ENCODE assay signal across 11 cellular contexts in the genomic region with DNA sequence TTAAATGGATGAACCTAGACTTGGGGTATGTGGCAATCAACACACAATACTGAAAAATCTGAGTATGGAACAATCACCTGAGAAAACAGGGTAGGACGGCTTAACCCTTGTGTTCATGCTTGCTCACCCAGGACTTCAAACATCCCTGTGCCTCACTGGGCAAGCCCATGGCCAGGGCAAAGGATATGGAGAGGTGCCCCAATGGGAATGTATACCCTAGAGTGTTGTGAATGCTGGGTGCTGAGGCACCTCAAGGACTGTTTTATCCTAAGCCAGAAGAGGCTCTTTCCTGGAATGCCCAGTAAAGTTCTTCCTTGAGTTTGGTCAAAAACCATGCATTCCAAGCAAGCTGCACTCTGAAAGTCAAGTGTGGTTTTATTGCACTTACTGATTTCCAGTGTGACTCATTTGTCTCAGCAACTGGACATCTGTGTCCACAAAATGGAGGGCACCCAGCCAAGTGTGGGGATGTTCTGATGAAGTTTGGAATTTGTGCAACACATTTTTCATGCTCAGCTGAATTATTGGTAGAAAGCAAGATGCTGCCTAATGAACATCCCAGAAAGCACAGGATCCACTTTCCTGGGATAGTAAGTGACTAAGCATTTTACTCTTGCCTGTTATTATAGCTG.
DNase-seq lines count a peak whose midpoint lies in the region; ATAC-seq and TF ChIP-seq lines count a peak whose summit lies in the region.
"Had no signal": no experiment of that assay in that cellular context is flagged by ENCODE, and none has a peak within 500 bp of the region (broad histone marks: within the 10 kb centered on the region; RNA-seq: fewer than 3 reads in every experiment).

No MANE protein-coding gene starts in this region.

- no peak for TF ChIP-seq POLR2A in Peyer's patch (IDR thresholded peaks at IDR 0.05)

- H3K27ac ChIP-seq in Peyer's patch, result no peak overlapping the region
- H3K27ac ChIP-seq in fibroblast of lung (ENCODE audit: insufficient read depth, low read length), result no peak overlapping the region

- TF ChIP-seq CTCF in Peyer's patch (IDR thresholded peaks at IDR 0.05), result no peak
- no peak for TF ChIP-seq CTCF in fibroblast of lung (conservative IDR thresholded peaks at IDR 0.05 in 1 of 2, IDR thresholded peaks at IDR 0.05 in 1 of 2; ENCODE audit: low read depth in 1 of 2, low read length in 2 of 2)

- ATAC-seq in HG03571 (IDR thresholded peaks at IDR 0.05; ENCODE audit: unreplicated experiment) (no peak), GM18502 (IDR thresholded peaks at IDR 0.05; ENCODE audit: poor library complexity, unreplicated experiment) (no peak), HG02852 (IDR thresholded peaks at IDR 0.05; ENCODE audit: unreplicated experiment) (no peak)
- ATAC-seq: esophagus mucosa had no signal

- H3K4me3 ChIP-seq in Peyer's patch (no peak overlapping the region), fibroblast of lung (replicated peaks in 1 of 4; ENCODE audit: control extremely low read depth in 1 of 4, insufficient read depth in 1 of 4, low read depth in 3 of 4, low read length in 4 of 4) (no peak overlapping the region)

- no peaks in the 10 kb centered on the region for H3K36me3 ChIP-seq in Peyer's patch
- no peaks in the 10 kb centered on the region for H3K36me3 ChIP-seq in fibroblast of lung (ENCODE audit: control insufficient read depth, insufficient read depth, low read length)

- no peak overlapping the region for H2AFZ ChIP-seq in fibroblast of lung (ENCODE audit: low read length)

- DNase-seq in COLO668 (lab: John Stamatoyannopoulos, UW; ENCODE audit: unreplicated experiment) (peak; percentile 26), Peyer's patch (peak in 2 of 3 donors; percentile 17 to 54), fibroblast of lung (ENCODE audit: low read depth in 2 of 2) (peak; percentile 95 to 100), posterior vena cava (ENCODE audit: low spot score) (peak; percentile 88), Ammon's horn (ENCODE audit: low spot score) (no peak)
- DNase-seq: DMS79, NCI-H2029 had no signal

- no peaks in the 10 kb centered on the region for H3K27me3 ChIP-seq in Peyer's patch
- no peaks in the 10 kb centered on the region for H3K27me3 ChIP-seq in fibroblast of lung (ENCODE audit: control insufficient read depth, insufficient read depth, low read length)

- no peaks in the 10 kb centered on the region for H3K9me3 ChIP-seq in Peyer's patch
- no peaks in the 10 kb centered on the region for H3K9me3 ChIP-seq in fibroblast of lung (ENCODE audit: control insufficient read depth, insufficient read depth, low read depth, low read length)

- H3K4me2 ChIP-seq in fibroblast of lung (ENCODE audit: extremely low read depth, insufficient read depth, low read length), result peak overlapping the region; percentile 0

- no peaks in the 10 kb centered on the region for H3K4me1 ChIP-seq in Peyer's patch
- H3K4me1 ChIP-seq in fibroblast of lung (ENCODE audit: control insufficient read depth, extremely low read depth, insufficient read depth, low read length), result peaks cover 4% of the 10 kb centered on the region

- no peaks in the 10 kb centered on the region for H3K79me2 ChIP-seq in fibroblast of lung (ENCODE audit: control insufficient read depth, insufficient read depth, low read length)

- no peak overlapping the region for H3K9ac ChIP-seq in fibroblast of lung (ENCODE audit: insufficient read depth, low read length)

- no peaks in the 10 kb centered on the region for H4K20me1 ChIP-seq in fibroblast of lung (ENCODE audit: control insufficient read depth, extremely low read depth, insufficient read depth, low read length)

- intact Hi-C loops in posterior vena cava (cut with DNase I), result no loop called here
